ENCODE assay signal across 9 cellular contexts in genomic region chr12:6450091-6450868, GRCh38. TPM values are rescaled to one million over a fixed set of nuclear protein-coding genes. Genes with fewer than 3 reads are reported as not detected.
A peak's percentile ranks its signal among the peaks of the same experiment; 100 is the strongest.
DNase-seq lines count a peak whose midpoint lies in the region; ATAC-seq, FAIRE-seq and TF ChIP-seq lines count a peak whose summit lies in the region.
"Had no signal": no experiment of that assay in that cellular context is flagged by ENCODE, and none has a peak within 500 bp of the region (broad histone marks: within the 10 kb centered on the region; RNA-seq: fewer than 3 reads in every experiment).

No MANE protein-coding gene starts in this region.

- peak overlapping the region; percentile 99 for H4K8ac ChIP-seq in mesenchymal stem cell (ENCODE audit: low read length)

- no peak for TF ChIP-seq EP300 in GM12878 (IDR thresholded peaks at IDR 0.05; ENCODE audit: borderline replicate concordance in 1 of 2, control insufficient read depth in 1 of 2, low read depth in 2 of 2, low read length in 2 of 2)

- SMC1A ChIA-PET in GM12878 (lab: Charles Lee; ENCODE audit: uncharacterized antibody, unreplicated experiment) = interaction anchor here (0.8 to 8.0 kb wide), 8 partner anchors 8 to 24 kb away, joined by 3 to 90 read pairs (median 16); no protein-coding TSS in a partner anchor

- peak overlapping the region; percentile 50 for H2BK15ac ChIP-seq in mesenchymal stem cell (ENCODE audit: low read depth, poor library complexity, severe bottlenecking)

- POLR2A ChIA-PET in GM12878 (lab: Charles Lee) = interaction anchor here (0.8 to 17.5 kb wide), 10 partner anchors 7 to 114 kb away, joined by 3 to 384 read pairs (median 26); partner anchors contain the start of genes CD27 and VAMP1

- peak; percentile 68 for DNase-seq in activated CD8-positive, alpha-beta memory T cell treated with anti-CD3 and anti-CD28 coated beads for 24 hours
- no peak for DNase-seq in activated CD8-positive, alpha-beta memory T cell treated with anti-CD3 and anti-CD28 coated beads, Interleukin-2, amount 50 U/mL, for 4 hours
- DNase-seq in GM12878 (ENCODE audit: low read depth, low spot score) (no peak), mesenchymal stem cell (no peak), tibial artery (no peak), NCI-H446 (lab: John Stamatoyannopoulos, UW) (no peak), COR-L47 (lab: John Stamatoyannopoulos, UW) (no peak)
- DNase-seq: SHP77 treated with DMSO at 0.1 percent for 48 hours had no signal

- H4K91ac ChIP-seq in mesenchymal stem cell (ENCODE audit: low read length) = peak overlapping the region; percentile 91

- H3K14ac ChIP-seq in mesenchymal stem cell (ENCODE audit: low read length in 2 of 2) = no peak overlapping the region

- intact Hi-C loops in GM12878 (cut with micrococcal nuclease; ENCODE audit: unreplicated experiment) (no loop called here), tibial artery (cut with DNase I; ENCODE audit: low total_unique reads) (no loop called here)

- H3K4ac ChIP-seq in mesenchymal stem cell (ENCODE audit: low read depth in 1 of 2, low read length in 2 of 2) = peak overlapping the region in 1 of 2 experiments; percentile 12

- H3K9me3 ChIP-seq in GM12878 (replicated peaks; ENCODE audit: control insufficient read depth, insufficient read depth, low read length) = no peaks in the 10 kb centered on the region
- no peaks in the 10 kb centered on the region for H3K9me3 ChIP-seq in mesenchymal stem cell (ENCODE audit: control insufficient read depth, low read length)
- H3K9me3 ChIP-seq in tibial artery = no peaks in the 10 kb centered on the region

- TF ChIP-seq CTCF in GM12878 (IDR thresholded peaks at IDR 0.05 in 2 of 3, conservative IDR thresholded peaks at IDR 0.05 in 1 of 3; ENCODE audit: control insufficient read depth in 2 of 3, extremely low read depth in 1 of 3, insufficient read depth in 1 of 3, low read depth in 3 of 3, low read length in 3 of 3) = no peak
- TF ChIP-seq CTCF in tibial artery (IDR thresholded peaks at IDR 0.05) = no peak

- in situ Hi-C loops in GM12878 (cut with MboI) = no loop called here

- H3K23ac ChIP-seq in mesenchymal stem cell (ENCODE audit: low read length in 2 of 2) = peak overlapping the region in 1 of 2 experiments; percentile 26

- H3K4me3 ChIP-seq in GM12878 (peak overlapping the region; percentile 83), mesenchymal stem cell (ENCODE audit: insufficient read depth in 1 of 2, low read depth in 1 of 2, low read length in 2 of 2) (peak overlapping the region in 1 of 2 experiments; percentile 95), tibial artery (peak overlapping the region; percentile 73 to 88)

- TF ChIP-seq RAD21 in GM12878 (IDR thresholded peaks at IDR 0.05; ENCODE audit: insufficient read depth, low read depth, low read length) = no peak

- H3K4me2 ChIP-seq in GM12878 (ENCODE audit: control insufficient read depth, insufficient read depth) (peak overlapping the region; percentile 99), mesenchymal stem cell (ENCODE audit: low read length, poor library complexity, severe bottlenecking) (peak overlapping the region; percentile 90)

- TSS peak; percentile 56 for BruUV-seq in GM12878 (replicated peaks; lab: Mats Ljungman, UMichigan)

- FAIRE-seq in GM12878 (lab: Jason Lieb, UNC) = no peak

- no peak for TF ChIP-seq POLR2A in GM12878 (IDR thresholded peaks at IDR 0.05; ENCODE audit: low read depth, low read length)

- H3K27me3 ChIP-seq in GM12878 (replicated peaks in 1 of 2; ENCODE audit: control insufficient read depth in 2 of 2, insufficient read depth in 2 of 2, low read length in 1 of 2) = no peaks in the 10 kb centered on the region
- H3K27me3 ChIP-seq in mesenchymal stem cell (ENCODE audit: control insufficient read depth in 1 of 2, insufficient read depth in 1 of 2, low read length in 2 of 2) = no peaks in the 10 kb centered on the region
- no peaks in the 10 kb centered on the region for H3K27me3 ChIP-seq in tibial artery

- H2BK5ac ChIP-seq in mesenchymal stem cell (ENCODE audit: low read depth, low read length, poor library complexity, severe bottlenecking) = peak overlapping the region; percentile 4

- H2AFZ ChIP-seq in GM12878 (ENCODE audit: control insufficient read depth, low read depth, low read length) (no peak overlapping the region), mesenchymal stem cell (ENCODE audit: low read depth, low read length) (no peak overlapping the region)

- RAD21 ChIA-PET in GM12878 (lab: Charles Lee; ENCODE audit: unreplicated experiment) = interaction anchor here (1.0 to 17.1 kb wide), 9 partner anchors 9 to 127 kb away, joined by 3 to 319 read pairs (median 5); partner anchors contain the start of gene VAMP1

- H2BK120ac ChIP-seq in mesenchymal stem cell (ENCODE audit: low read depth, low read length) = peak overlapping the region; percentile 50

- WGBS in GM12878 (ENCODE audit: insufficient coverage, insufficient replicate concordance, low lambda C conversion rate, missing lambda C conversion rate) = 95% methylated on average over 16 of the region's 16 CpGs
- 98% methylated on average over 14 of the region's 16 CpGs for WGBS in mesenchymal stem cell

- no peaks in the 10 kb centered on the region for H4K20me1 ChIP-seq in GM12878 (ENCODE audit: control insufficient read depth, insufficient read depth)

- H2AK5ac ChIP-seq in mesenchymal stem cell (ENCODE audit: low read length, severe bottlenecking) = peak overlapping the region; percentile 38

- H3K79me1 ChIP-seq in mesenchymal stem cell (replicated peaks; ENCODE audit: low read length, poor library complexity, severe bottlenecking) = peaks cover 23% of the 10 kb centered on the region

- H2BK12ac ChIP-seq in mesenchymal stem cell (ENCODE audit: low read length in 2 of 2) = peak overlapping the region in 1 of 2 experiments; percentile 38

- H3K4me1 ChIP-seq in GM12878 (ENCODE audit: control insufficient read depth, insufficient read depth, low read length) (peaks cover 38% of the 10 kb centered on the region), mesenchymal stem cell (ENCODE audit: control insufficient read depth, insufficient read depth, low read depth, low read length) (peaks cover 32% of the 10 kb centered on the region), tibial artery (peaks cover 0 to 36% (median 30%) of the 10 kb centered on the region in 4 donors)

- peaks cover 78% of the 10 kb centered on the region for H3K79me2 ChIP-seq in GM12878 (ENCODE audit: control insufficient read depth, insufficient read depth, low read length)

- H3K9ac ChIP-seq in GM12878 (ENCODE audit: control insufficient read depth, insufficient read depth, low read length) (peak overlapping the region; percentile 92), mesenchymal stem cell (ENCODE audit: low read length) (peak overlapping the region; percentile 97)

- H3K36me3 ChIP-seq in GM12878 (ENCODE audit: control insufficient read depth in 2 of 2, insufficient read depth in 2 of 2, low read length in 1 of 2) (peaks cover 1 to 10% of the 10 kb centered on the region in 2 experiments), mesenchymal stem cell (ENCODE audit: control insufficient read depth in 1 of 2, insufficient read depth in 2 of 2, low read depth in 1 of 2, low read length in 2 of 2) (peaks cover 19 to 47% of the 10 kb centered on the region in 2 experiments), tibial artery (peaks cover 10 to 50% (median 32%) of the 10 kb centered on the region in 3 donors)

- peak overlapping the region; percentile 95 to 97 for H3K18ac ChIP-seq in mesenchymal stem cell (ENCODE audit: low read depth in 1 of 2, low read length in 2 of 2)

- ATAC-seq in GM12878 (no peak), GM18907 (IDR thresholded peaks at IDR 0.05; ENCODE audit: unreplicated experiment) (no peak)

- CTCF ChIA-PET in GM12878 (lab: Yijun Ruan, JAX) = interaction anchor here (1.6 to 5.3 kb wide), 8 partner anchors 11 to 116 kb away, joined by 3 to 48 read pairs (median 12); partner anchors contain the start of gene VAMP1

- H3K27ac ChIP-seq in GM12878 (ENCODE audit: control insufficient read depth, insufficient read depth) = peak overlapping the region; percentile 98
- H3K27ac ChIP-seq in mesenchymal stem cell (ENCODE audit: low read length, poor library complexity, severe bottlenecking) = no peak overlapping the region
- H3K27ac ChIP-seq in tibial artery = peak overlapping the region; percentile 97 to 98

RNA-seq across cellular contexts. Expression of gene TAPBPL, which starts 1.6 kb away (rescaled TPM):
- total RNA-seq in GM12878 (2013; cell fraction: nucleolus; rRNA removed) = 134 and 138 TPM in 2 replicates
- total RNA-seq in GM12878 (2014; rRNA removed) = 39.1 and 40.4 TPM in 2 replicates
- total RNA-seq in GM12878 (2014; rRNA removed; fragmentation: Illumina TruSeq; extraction: Trizol) = 24.7 and 25.0 TPM in 2 replicates
- 26.4 and 29.0 TPM in 2 replicates for total RNA-seq in GM12878 (2021)
- polyA plus RNA-seq in GM12878 (2011; ENCODE audit: low read depth) = 11.0 TPM
- 28.5 and 45.0 TPM in 2 replicates for polyA plus RNA-seq in GM12878 (2011; rRNA removed)
- polyA plus RNA-seq in GM12878 (2011; cell fraction: cytosol; rRNA removed) = 58.4 and 72.0 TPM in 2 replicates
- polyA plus RNA-seq in GM12878 (2011; cell fraction: nucleus; rRNA removed) = 125 and 140 TPM in 2 replicates
- 28.1 and 29.4 TPM in 2 replicates for polyA plus RNA-seq in GM12878 (2012)
- 13.0 and 26.4 TPM in 2 replicates for polyA plus RNA-seq in GM12878 (2014; fragmentation: Illumina TruSeq; extraction: Trizol)
- 10 to 100 TPM; 12.4 to 20.9 TPM for polyA plus RNA-seq in GM12878 (2014; fragmentation: Nextera tagmentation; extraction: Ambion mirVana)
- 40.4 and 43.1 TPM in 2 replicates for polyA plus RNA-seq in GM12878 (2014; rRNA removed)
- 10 to 100 TPM; 33.3 to 39.9 TPM for polyA plus RNA-seq in GM12878 (2016; fragmentation: Nextera tagmentation; extraction: Ambion mirVana)
- polyA minus RNA-seq in GM12878 (2011; rRNA and poly(A)+ RNA removed) = 33.4 and 60.3 TPM in 2 replicates
- 11.2 and 13.9 TPM in 2 replicates for polyA minus RNA-seq in GM12878 (2011; cell fraction: cytosol; rRNA and poly(A)+ RNA removed)
- 36.0 and 56.5 TPM in 2 replicates for polyA minus RNA-seq in GM12878 (2011; cell fraction: nucleus; rRNA and poly(A)+ RNA removed)
- polyA plus RNA-seq in mesenchymal stem cell (2013, experiment 1 of 2) = 10.9 TPM
- 10.7 TPM for polyA plus RNA-seq in mesenchymal stem cell (2013, experiment 2 of 2)

RNA-seq across cellular contexts. Expression of gene CD27, which starts 5.5 kb away (rescaled TPM):
- total RNA-seq in GM12878 (2013; cell fraction: nucleolus; rRNA removed) = 30.2 TPM in 2 replicates
- total RNA-seq in GM12878 (2014; rRNA removed) = 164 and 184 TPM in 2 replicates
- total RNA-seq in GM12878 (2014; rRNA removed; fragmentation: Illumina TruSeq; extraction: Trizol) = 66.8 and 66.9 TPM in 2 replicates
- total RNA-seq in GM12878 (2021) = 116 and 117 TPM in 2 replicates
- polyA plus RNA-seq in GM12878 (2011; ENCODE audit: low read depth) = 81.7 TPM
- polyA plus RNA-seq in GM12878 (2011; rRNA removed) = 14.7 and 32.0 TPM in 2 replicates
- polyA plus RNA-seq in GM12878 (2011; cell fraction: cytosol; rRNA removed) = 51.3 and 56.6 TPM in 2 replicates
- polyA plus RNA-seq in GM12878 (2011; cell fraction: nucleus; rRNA removed) = 21.4 TPM in 2 replicates
- 142 and 178 TPM in 2 replicates for polyA plus RNA-seq in GM12878 (2012)
- polyA plus RNA-seq in GM12878 (2014; fragmentation: Illumina TruSeq; extraction: Trizol) = 24.2 and 96.1 TPM in 2 replicates
- 10 to 100 TPM in 1 of 2 experiments, 1 to 10 TPM in 1; 4.9 to 15.0 TPM for polyA plus RNA-seq in GM12878 (2014; fragmentation: Nextera tagmentation; extraction: Ambion mirVana)
- polyA plus RNA-seq in GM12878 (2014; rRNA removed) = 140 and 158 TPM in 2 replicates
- polyA plus RNA-seq in GM12878 (2016; fragmentation: Nextera tagmentation; extraction: Ambion mirVana) = 100 to 1,000 TPM; 127 to 135 TPM
- polyA minus RNA-seq in GM12878 (2011; rRNA and poly(A)+ RNA removed) = 24.5 and 40.9 TPM in 2 replicates
- polyA minus RNA-seq in GM12878 (2011; cell fraction: cytosol; rRNA and poly(A)+ RNA removed) = 11.7 and 13.5 TPM in 2 replicates
- polyA minus RNA-seq in GM12878 (2011; cell fraction: nucleus; rRNA and poly(A)+ RNA removed) = 8.7 and 10.6 TPM in 2 replicates
- not detected for polyA plus RNA-seq in mesenchymal stem cell (2013, experiment 1 of 2)
- not detected for polyA plus RNA-seq in mesenchymal stem cell (2013, experiment 2 of 2)

RNA-seq across cellular contexts. Expression of gene VAMP1, which starts 20.2 kb away (rescaled TPM):
- 46.0 and 47.7 TPM in 2 replicates for total RNA-seq in GM12878 (2013; cell fraction: nucleolus; rRNA removed)
- total RNA-seq in GM12878 (2014; rRNA removed) (28.9 and 31.5 TPM in 2 replicates), GM12878 (2014; rRNA removed; fragmentation: Illumina TruSeq; extraction: Trizol) (14.8 and 16.6 TPM in 2 replicates), GM12878 (2021) (26.0 and 26.2 TPM in 2 replicates)
- polyA plus RNA-seq in GM12878 (2011; ENCODE audit: low read depth) = 23.5 TPM
- polyA plus RNA-seq in GM12878 (2011; rRNA removed) (37.1 and 41.3 TPM in 2 replicates), GM12878 (2014; fragmentation: Illumina TruSeq; extraction: Trizol) (32.3 and 36.1 TPM in 2 replicates), GM12878 (2014; fragmentation: Nextera tagmentation; extraction: Ambion mirVana) (1 to 10 TPM; 4.8 to 8.8 TPM), GM12878 (2014; rRNA removed) (121 and 123 TPM in 2 replicates), GM12878 (2016; fragmentation: Nextera tagmentation; extraction: Ambion mirVana) (10 to 100 TPM; 25.9 to 28.9 TPM)
- 43.5 and 45.8 TPM in 2 replicates for polyA plus RNA-seq in GM12878 (2011; cell fraction: cytosol; rRNA removed)
- polyA plus RNA-seq in GM12878 (2011; cell fraction: nucleus; rRNA removed) = 155 and 209 TPM in 2 replicates
- 33.3 and 39.4 TPM in 2 replicates for polyA plus RNA-seq in GM12878 (2012)
- polyA minus RNA-seq in GM12878 (2011; rRNA and poly(A)+ RNA removed) = 15.5 and 19.4 TPM in 2 replicates
- polyA minus RNA-seq in GM12878 (2011; cell fraction: cytosol; rRNA and poly(A)+ RNA removed) = 8.6 and 14.3 TPM in 2 replicates
- 19.2 and 24.9 TPM in 2 replicates for polyA minus RNA-seq in GM12878 (2011; cell fraction: nucleus; rRNA and poly(A)+ RNA removed)
- 8.0 TPM for polyA plus RNA-seq in mesenchymal stem cell (2013, experiment 1 of 2)
- polyA plus RNA-seq in mesenchymal stem cell (2013, experiment 2 of 2) = 8.6 TPM

RNA-seq across cellular contexts. Expression of gene MRPL51, which starts 42.8 kb away (rescaled TPM):
- 9.8 and 10.5 TPM in 2 replicates for total RNA-seq in GM12878 (2013; cell fraction: nucleolus; rRNA removed)
- 137 and 175 TPM in 2 replicates for total RNA-seq in GM12878 (2014; rRNA removed)
- 254 and 259 TPM in 2 replicates for total RNA-seq in GM12878 (2014; rRNA removed; fragmentation: Illumina TruSeq; extraction: Trizol)
- total RNA-seq in GM12878 (2021) = 275 and 276 TPM in 2 replicates
- polyA plus RNA-seq in GM12878 (2011; ENCODE audit: low read depth) = 71.7 TPM
- polyA plus RNA-seq in GM12878 (2011; rRNA removed) = 159 and 252 TPM in 2 replicates
- 119 and 123 TPM in 2 replicates for polyA plus RNA-seq in GM12878 (2011; cell fraction: cytosol; rRNA removed)
- polyA plus RNA-seq in GM12878 (2011; cell fraction: nucleus; rRNA removed) = 64.4 and 67.0 TPM in 2 replicates
- 159 and 228 TPM in 2 replicates for polyA plus RNA-seq in GM12878 (2012)
- 241 and 255 TPM in 2 replicates for polyA plus RNA-seq in GM12878 (2014; fragmentation: Illumina TruSeq; extraction: Trizol)
- 1,000 to 10,000 TPM in 1 of 2 experiments, 100 to 1,000 TPM in 1; 908 to 1,202 TPM for polyA plus RNA-seq in GM12878 (2014; fragmentation: Nextera tagmentation; extraction: Ambion mirVana)
- polyA plus RNA-seq in GM12878 (2014; rRNA removed) = 167 and 183 TPM in 2 replicates
- polyA plus RNA-seq in GM12878 (2016; fragmentation: Nextera tagmentation; extraction: Ambion mirVana) = 100 to 1,000 TPM; 583 to 588 TPM
- 29.2 and 48.2 TPM in 2 replicates for polyA minus RNA-seq in GM12878 (2011; rRNA and poly(A)+ RNA removed)
- 18.4 and 20.6 TPM in 2 replicates for polyA minus RNA-seq in GM12878 (2011; cell fraction: cytosol; rRNA and poly(A)+ RNA removed)
- 15.7 and 20.9 TPM in 2 replicates for polyA minus RNA-seq in GM12878 (2011; cell fraction: nucleus; rRNA and poly(A)+ RNA removed)
- polyA plus RNA-seq in mesenchymal stem cell (2013, experiment 1 of 2) = 573 TPM
- 577 TPM for polyA plus RNA-seq in mesenchymal stem cell (2013, experiment 2 of 2)

RNA-seq across cellular contexts. Expression of gene NCAPD2, which starts 43.6 kb away (rescaled TPM):
- 64.5 and 66.0 TPM in 2 replicates for total RNA-seq in GM12878 (2013; cell fraction: nucleolus; rRNA removed)
- total RNA-seq in GM12878 (2014; rRNA removed) (141 and 144 TPM in 2 replicates), GM12878 (2014; rRNA removed; fragmentation: Illumina TruSeq; extraction: Trizol) (96.9 and 98.2 TPM in 2 replicates), GM12878 (2021) (110 and 113 TPM in 2 replicates)
- 34.6 TPM for polyA plus RNA-seq in GM12878 (2011; ENCODE audit: low read depth)
- polyA plus RNA-seq in GM12878 (2011; rRNA removed) (84.0 and 160 TPM in 2 replicates), GM12878 (2014; fragmentation: Illumina TruSeq; extraction: Trizol) (110 and 146 TPM in 2 replicates), GM12878 (2014; fragmentation: Nextera tagmentation; extraction: Ambion mirVana) (10 to 100 TPM; 24.2 to 32.8 TPM), GM12878 (2014; rRNA removed) (114 TPM in 2 replicates), GM12878 (2016; fragmentation: Nextera tagmentation; extraction: Ambion mirVana) (100 to 1,000 TPM; 105 to 108 TPM)
- 138 and 147 TPM in 2 replicates for polyA plus RNA-seq in GM12878 (2011; cell fraction: cytosol; rRNA removed)
- 98.8 and 145 TPM in 2 replicates for polyA plus RNA-seq in GM12878 (2011; cell fraction: nucleus; rRNA removed)
- polyA plus RNA-seq in GM12878 (2012) = 50.7 and 70.2 TPM in 2 replicates
- 165 and 222 TPM in 2 replicates for polyA minus RNA-seq in GM12878 (2011; rRNA and poly(A)+ RNA removed)
- polyA minus RNA-seq in GM12878 (2011; cell fraction: cytosol; rRNA and poly(A)+ RNA removed) = 89.0 and 105 TPM in 2 replicates
- 67.3 and 111 TPM in 2 replicates for polyA minus RNA-seq in GM12878 (2011; cell fraction: nucleus; rRNA and poly(A)+ RNA removed)
- polyA plus RNA-seq in mesenchymal stem cell (2013, experiment 1 of 2) = 11.7 TPM
- polyA plus RNA-seq in mesenchymal stem cell (2013, experiment 2 of 2) = 11.1 TPM
